Comparison of ENCODE assay signal across 8 cellular contexts in the genomic region with DNA sequence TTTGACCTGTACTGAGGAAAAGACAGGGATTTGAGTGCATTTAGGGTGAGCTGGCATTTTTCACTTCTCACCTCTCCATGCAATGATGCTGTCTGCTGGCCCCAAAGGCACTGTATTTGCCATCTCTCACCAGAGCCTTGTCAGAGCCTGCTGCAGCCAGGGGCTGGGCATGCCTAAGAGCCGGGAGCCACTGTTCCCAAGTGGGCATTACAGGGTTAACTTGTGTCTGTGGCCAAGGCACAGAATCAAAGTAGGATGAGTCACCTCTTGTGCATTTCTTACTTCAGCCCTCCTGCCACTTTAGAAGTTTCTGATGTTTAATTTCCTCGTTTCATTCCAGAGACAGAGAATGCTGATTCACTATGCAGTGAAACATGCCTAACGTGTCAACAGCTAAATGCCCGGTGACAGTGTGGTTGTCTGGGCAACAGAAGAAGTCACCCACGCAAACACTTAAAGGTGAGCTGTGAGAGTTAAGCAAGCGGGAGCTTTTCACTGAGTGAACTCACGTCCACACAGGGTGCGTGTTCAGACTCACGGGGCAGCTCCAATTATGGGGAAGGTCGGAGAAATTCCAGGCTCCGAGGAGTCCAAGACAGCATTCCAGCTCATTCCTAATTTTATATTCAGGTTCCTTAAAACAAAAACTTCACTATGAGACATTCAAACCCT. TPM values are rescaled to one million over a fixed set of nuclear protein-coding genes. Genes with fewer than 3 reads are reported as not detected.
DNase-seq lines count a peak whose midpoint lies in the region; ATAC-seq and TF ChIP-seq lines count a peak whose summit lies in the region.

No MANE protein-coding gene starts in this region.

- no peaks in the 10 kb centered on the region for H3K9me3 ChIP-seq in adrenal gland (replicated peaks in 1 of 3)

- H3K27ac ChIP-seq in adrenal gland: peak overlapping the region in 1 of 5 donors; percentile 45

- no peak overlapping the region for H3K4me3 Mint-ChIP-seq in stimulated activated effector memory CD8-positive, alpha-beta T cell treated with anti-CD3 and anti-CD28 coated beads, Interleukin-12 subunit alpha, Interleukin-12 subunit beta, amount 100 ng/mL, for 72 hours

- intact Hi-C loops in adrenal gland (cut with DNase I): no loop called here

- no peaks in the 10 kb centered on the region for H3K36me3 ChIP-seq in adrenal gland (replicated peaks in 1 of 2)

- no peaks in the 10 kb centered on the region for H3K9me3 Mint-ChIP-seq in stimulated activated effector memory CD8-positive, alpha-beta T cell treated with anti-CD3 and anti-CD28 coated beads, Interleukin-12 subunit alpha, Interleukin-12 subunit beta, amount 100 ng/mL, for 72 hours

- H3K27me3 ChIP-seq in adrenal gland: no peaks in the 10 kb centered on the region

- H3K36me3 Mint-ChIP-seq in stimulated activated effector memory CD8-positive, alpha-beta T cell treated with anti-CD3 and anti-CD28 coated beads, Interleukin-12 subunit alpha, Interleukin-12 subunit beta, amount 100 ng/mL, for 72 hours: no peaks in the 10 kb centered on the region

- H3K4me3 ChIP-seq in adrenal gland: peak overlapping the region in 1 of 4 donors; percentile 38

- peak overlapping the region; percentile 45 for H3K27ac Mint-ChIP-seq in stimulated activated effector memory CD8-positive, alpha-beta T cell treated with anti-CD3 and anti-CD28 coated beads, Interleukin-12 subunit alpha, Interleukin-12 subunit beta, amount 100 ng/mL, for 72 hours

- peaks cover 0 to 13% of the 10 kb centered on the region in 2 donors for H3K4me1 ChIP-seq in adrenal gland (replicated peaks in 1 of 2)

- TF ChIP-seq CTCF in adrenal gland (IDR thresholded peaks at IDR 0.05): no peak

- DNase-seq in G401 (ENCODE audit: low spot score) (peak; percentile 3), HPDE6-E6E7 (ENCODE audit: extremely low spot score) (peak; percentile 88), adrenal gland (peak; percentile 26 to 81 (median 60)), iPS DF 4.7 (ENCODE audit: extremely low read depth, low spot score) (peak; percentile 19), cerebellar nuclear complex (lab: John Stamatoyannopoulos, UW) (no peak), NCI-H524 (lab: John Stamatoyannopoulos, UW) (no peak)
- no peak for DNase-seq in stimulated activated effector memory CD8-positive, alpha-beta T cell treated with anti-CD3 and anti-CD28 coated beads, Interleukin-12 subunit alpha, Interleukin-12 subunit beta, amount 100 ng/mL, for 72 hours (ENCODE audit: low spot score in 2 of 2)

- ATAC-seq in stimulated activated effector memory CD8-positive, alpha-beta T cell treated with anti-CD3 and anti-CD28 coated beads, Interleukin-12 subunit alpha, Interleukin-12 subunit beta, amount 100 ng/mL, for 72 hours: peak; percentile 84
- ATAC-seq in GM21528 (IDR thresholded peaks at IDR 0.05; ENCODE audit: low FRiP score, unreplicated experiment): no peak

- 13 to 17% (median 15%) methylated on average over 11 of the region's 11 CpGs for WGBS in adrenal gland, 4 donors

- peaks cover 13% of the 10 kb centered on the region for H3K4me1 Mint-ChIP-seq in stimulated activated effector memory CD8-positive, alpha-beta T cell treated with anti-CD3 and anti-CD28 coated beads, Interleukin-12 subunit alpha, Interleukin-12 subunit beta, amount 100 ng/mL, for 72 hours

- TF ChIP-seq POLR2A in adrenal gland (IDR thresholded peaks at IDR 0.05): no peak

- in situ Hi-C loops in G401 (cut with HindIII; ENCODE audit: low sequenced_read_pairs): no loop called here

RNA-seq across cellular contexts. Expression of a gene that starts 57.1 kb away (rescaled TPM):
- 17.4 and 21.6 TPM in 2 replicates for total RNA-seq in G401 (2014; rRNA removed; shearing (Covaris generic))
- 10 to 100 TPM in 6 of 8 donors, 1 to 10 TPM in 2; 5.5 to 32.5 (median 17.6) TPM for total RNA-seq in adrenal gland
- polyA plus RNA-seq in adrenal gland: 10 to 100 TPM in 2 of 3 donors, 1 to 10 TPM in 1; 5.4 to 53.1 (median 16.2) TPM

Comparison
In these comparisons a context has a peak if more than half of its experiments do, and no peak if none do; other contexts are left out.
1. DNase-seq: peak in G401 (single experiment), HPDE6-E6E7 (single experiment), adrenal gland (7 of 7) and iPS DF 4.7 (single experiment); none in stimulated activated effector memory CD8-positive, alpha-beta T cell treated with anti-CD3 and anti-CD28 coated beads, Interleukin-12 subunit alpha, Interleukin-12 subunit beta, amount 100 ng/mL, for 72 hours (0 of 2), cerebellar nuclear complex (0 of 2) and NCI-H524 (0 of 2).